In the genomic region with DNA sequence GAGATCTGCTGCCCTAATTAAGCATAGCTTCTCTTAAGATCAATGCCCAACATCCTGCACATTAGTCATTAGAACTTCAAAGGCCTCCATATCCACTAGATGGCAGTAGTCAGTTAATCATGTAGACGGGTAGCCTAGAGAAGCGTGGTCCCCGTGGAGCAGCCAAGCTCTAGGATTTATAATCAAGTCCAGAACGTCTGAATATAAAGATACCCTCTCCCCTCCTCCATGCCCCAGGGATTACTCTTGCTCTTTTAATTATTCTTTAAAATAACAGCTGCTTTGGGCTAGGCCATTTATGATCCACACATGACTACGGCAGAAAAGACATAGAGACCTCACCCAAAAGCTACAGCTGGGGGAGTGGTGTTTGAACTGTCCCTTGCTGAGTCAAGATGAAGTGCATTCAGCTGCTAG, we compare ENCODE assay signal across 8 cellular contexts.
A peak's percentile ranks its signal among the peaks of the same experiment; 100 is the strongest.
DNase-seq lines count a peak whose midpoint lies in the region; ATAC-seq, FAIRE-seq and TF ChIP-seq lines count a peak whose summit lies in the region.

No MANE protein-coding gene starts in this region.

- no peak for TF ChIP-seq POLR2A in K562 (conservative IDR thresholded peaks at IDR 0.05)

- POLR2A ChIA-PET in K562 (lab: Yijun Ruan, JAX): interaction anchor here (0.6 kb wide), 2 partner anchors 141 to 946 kb away, joined by 3 read pairs; no protein-coding TSS in a partner anchor

- ATAC-seq in K562: peak; percentile 95

- intact Hi-C loops in K562 (cut with micrococcal nuclease): loop anchor here (1.0 to 2.0 kb wide), 2 partner anchors 207 to 701 kb away; no protein-coding TSS in a partner anchor

- no peak overlapping the region for H3K4me2 ChIP-seq in K562 (ENCODE audit: insufficient read depth, low read length)

- FAIRE-seq in K562 (lab: Jason Lieb, UNC) (peak; percentile 73), small intestine (lab: Jason Lieb, UNC) (no peak)

- peak; percentile 55 to 72 (median 68) for TF ChIP-seq CTCF in K562 (IDR thresholded peaks at IDR 0.05 in 2 of 3, conservative IDR thresholded peaks at IDR 0.05 in 1 of 3; ENCODE audit: insufficient read depth in 2 of 3, low read depth in 1 of 3, low read length in 3 of 3)

- DNase-seq in DMS114 treated with DMSO at 0.1 percent for 48 hours (lab: John Stamatoyannopoulos, UW; ENCODE audit: unreplicated experiment): peak; percentile 61
- DNase-seq in HCEC 1CT: peak; percentile 83
- peak; percentile 88 for DNase-seq in NCI-H146 treated with DMSO at 0.1 percent for 48 hours (lab: John Stamatoyannopoulos, UW; ENCODE audit: unreplicated experiment)
- peak; percentile 83 to 94 for DNase-seq in SW 1271 (lab: John Stamatoyannopoulos, UW)
- peak; percentile 55 to 72 (median 58) for DNase-seq in K562 (ENCODE audit: extremely low read depth in 1 of 4, low spot score in 3 of 4)
- peak; percentile 72 for DNase-seq in iPS DF 4.7 (ENCODE audit: extremely low read depth, low spot score)
- DNase-seq in small intestine: peak; percentile 73
- DNase-seq in T1000 (lab: John Stamatoyannopoulos, UW): no peak

- no peak for TF ChIP-seq EP300 in K562 (IDR thresholded peaks at IDR 0.05; ENCODE audit: low read length)

- no peaks in the 10 kb centered on the region for H3K9me1 ChIP-seq in K562 (ENCODE audit: control insufficient read depth, insufficient read depth, low read length)

- H3K79me2 ChIP-seq in K562 (ENCODE audit: control insufficient read depth, insufficient read depth, low read length): no peaks in the 10 kb centered on the region

- H3K4me3 ChIP-seq in K562 (no peak overlapping the region), small intestine (ENCODE audit: low read depth in 1 of 2, low read length in 2 of 2) (no peak overlapping the region)

- H4K20me1 ChIP-seq in K562 (replicated peaks; ENCODE audit: control insufficient read depth, insufficient read depth, low read length): no peaks in the 10 kb centered on the region

- in situ Hi-C loops in K562 (cut with MboI): loop anchor here (10.0 kb wide), 1 partner anchor 697 kb away; no protein-coding TSS in a partner anchor

- H3K4me1 ChIP-seq in K562 (replicated peaks in 1 of 2; ENCODE audit: control insufficient read depth in 2 of 2, insufficient read depth in 2 of 2, low read length in 2 of 2) (no peaks in the 10 kb centered on the region), small intestine (ENCODE audit: control insufficient read depth in 2 of 2, insufficient read depth in 1 of 2, low read depth in 1 of 2, low read length in 1 of 2) (peaks cover 0 to 2% of the 10 kb centered on the region in 2 donors)

- CTCF ChIA-PET in K562 (lab: Yijun Ruan, JAX; ENCODE audit: low intra/inter-chr PET ratio): interaction anchor here (0.7 to 1.4 kb wide), 3 partner anchors 206 to 701 kb away, joined by 3 to 4 read pairs (median 4); no protein-coding TSS in a partner anchor

- H3K27ac ChIP-seq in K562 (ENCODE audit: extremely low read depth, low read depth, low read length) (no peak overlapping the region), small intestine (ENCODE audit: low read depth in 1 of 2, low read length in 1 of 2) (no peak overlapping the region)

- peak; percentile 63 to 74 for TF ChIP-seq RAD21 in K562 (CRISPR knock-in tag; conservative IDR thresholded peaks at IDR 0.05 in 1 of 2, IDR thresholded peaks at IDR 0.05 in 1 of 2)

- no peak overlapping the region for H2AFZ ChIP-seq in K562 (ENCODE audit: low read depth, low read length)

- H3K27me3 ChIP-seq in K562 (ENCODE audit: control insufficient read depth in 2 of 2, insufficient read depth in 2 of 2, low read length in 2 of 2) (no peaks in the 10 kb centered on the region), small intestine (ENCODE audit: control insufficient read depth in 2 of 2, insufficient read depth in 2 of 2, low read length in 2 of 2) (no peaks in the 10 kb centered on the region)

- no TSS peak for BruUV-seq in K562 (replicated peaks; lab: Mats Ljungman, UMichigan)

- no peaks in the 10 kb centered on the region for H3K36me3 ChIP-seq in K562 (ENCODE audit: control insufficient read depth, insufficient read depth, low read length)
- no peaks in the 10 kb centered on the region for H3K36me3 ChIP-seq in small intestine (ENCODE audit: control insufficient read depth in 2 of 2, insufficient read depth in 2 of 2, low read length in 2 of 2)

- WGBS in K562 (ENCODE audit: insufficient coverage, low coverage, missing lambda C conversion rate): 5% methylated on average over 5 of the region's 5 CpGs
- WGBS in small intestine, 3 donors: 13 to 21% (median 15%) methylated on average over 5 of the region's 5 CpGs

- no peak overlapping the region for H3K9ac ChIP-seq in K562 (ENCODE audit: insufficient read depth in 1 of 2, low read depth in 2 of 2, low read length in 2 of 2)

- H3K9me3 ChIP-seq in K562 (replicated peaks; ENCODE audit: control insufficient read depth, insufficient read depth, low read depth, low read length): no peaks in the 10 kb centered on the region
- H3K9me3 ChIP-seq in small intestine (ENCODE audit: control insufficient read depth, low read depth): no peaks in the 10 kb centered on the region

TF ChIP-seq in K562, 482 proteins besides CTCF, POLR2A, EP300 and RAD21:
- TF ChIP-seq TRIM28 (IDR thresholded peaks at IDR 0.05) (no peak), ZBTB17 (CRISPR knock-in tag; IDR thresholded peaks at IDR 0.05) (peak; percentile 77), SMC3 (conservative IDR thresholded peaks at IDR 0.05; ENCODE audit: insufficient read depth, low read depth, low read length) (peak; percentile 49; the same call in 1 of the 2 replicates), ILK (tag; IDR thresholded peaks at IDR 0.05; ENCODE audit: borderline replicate concordance, low read depth) (no peak)
- TF ChIP-seq, protein P1, sequence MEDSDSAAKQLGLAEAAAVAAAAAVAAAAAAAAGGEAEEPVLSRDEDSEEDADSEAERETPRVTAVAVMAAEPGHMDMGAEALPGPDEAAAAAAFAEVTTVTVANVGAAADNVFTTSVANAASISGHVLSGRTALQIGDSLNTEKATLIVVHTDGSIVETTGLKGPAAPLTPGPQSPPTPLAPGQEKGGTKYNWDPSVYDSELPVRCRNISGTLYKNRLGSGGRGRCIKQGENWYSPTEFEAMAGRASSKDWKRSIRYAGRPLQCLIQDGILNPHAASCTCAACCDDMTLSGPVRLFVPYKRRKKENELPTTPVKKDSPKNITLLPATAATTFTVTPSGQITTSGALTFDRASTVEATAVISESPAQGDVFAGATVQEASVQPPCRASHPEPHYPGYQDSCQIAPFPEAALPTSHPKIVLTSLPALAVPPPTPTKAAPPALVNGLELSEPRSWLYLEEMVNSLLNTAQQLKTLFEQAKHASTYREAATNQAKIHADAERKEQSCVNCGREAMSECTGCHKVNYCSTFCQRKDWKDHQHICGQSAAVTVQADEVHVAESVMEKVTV (CRISPR knock-in tag; IDR thresholded peaks at IDR 0.05): peak; percentile 35; the same call in 1 of the 2 replicates
- TF ChIP-seq, protein P2, sequence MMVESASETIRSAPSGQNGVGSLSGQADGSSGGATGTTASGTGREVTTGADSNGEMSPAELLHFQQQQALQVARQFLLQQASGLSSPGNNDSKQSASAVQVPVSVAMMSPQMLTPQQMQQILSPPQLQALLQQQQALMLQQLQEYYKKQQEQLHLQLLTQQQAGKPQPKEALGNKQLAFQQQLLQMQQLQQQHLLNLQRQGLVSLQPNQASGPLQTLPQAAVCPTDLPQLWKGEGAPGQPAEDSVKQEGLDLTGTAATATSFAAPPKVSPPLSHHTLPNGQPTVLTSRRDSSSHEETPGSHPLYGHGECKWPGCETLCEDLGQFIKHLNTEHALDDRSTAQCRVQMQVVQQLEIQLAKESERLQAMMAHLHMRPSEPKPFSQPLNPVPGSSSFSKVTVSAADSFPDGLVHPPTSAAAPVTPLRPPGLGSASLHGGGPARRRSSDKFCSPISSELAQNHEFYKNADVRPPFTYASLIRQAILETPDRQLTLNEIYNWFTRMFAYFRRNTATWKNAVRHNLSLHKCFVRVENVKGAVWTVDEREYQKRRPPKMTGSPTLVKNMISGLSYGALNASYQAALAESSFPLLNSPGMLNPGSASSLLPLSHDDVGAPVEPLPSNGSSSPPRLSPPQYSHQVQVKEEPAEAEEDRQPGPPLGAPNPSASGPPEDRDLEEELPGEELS (CRISPR knock-in tag; IDR thresholded peaks at IDR 0.05; ENCODE audit: borderline replicate concordance): no peak
